In genomic region chr20:31925631-31926030, GRCh38 we compare ENCODE assay signal across 31 cellular contexts. TPM values are rescaled to one million over a fixed set of nuclear protein-coding genes. Genes with fewer than 3 reads are reported as not detected.
"Had no signal": no experiment of that assay in that cellular context is flagged by ENCODE, and none has a peak within 500 bp of the region (broad histone marks: within the 10 kb centered on the region; RNA-seq: fewer than 3 reads in every experiment).

No MANE protein-coding gene starts in this region.

- H3K4me1 Mint-ChIP-seq: activated CD4-positive, alpha-beta memory T cell treated with anti-CD3 and anti-CD28 coated beads, Interleukin-2, amount 10 ng/mL, durations not matched to agents 7 days and 5 days; activated CD4-positive, alpha-beta T cell treated with anti-CD3 and anti-CD28 coated beads, Interleukin-2, amount 10 ng/mL, durations not matched to agents 7 days and 5 days; activated T-helper 17 cell treated with anti-CD3 and anti-CD28 coated beads, Interleukin-2, amount 50 U/mL, for 72 hours; immature natural killer cell had no signal

- H3K4me3 ChIP-seq: esophagus muscularis mucosa, heart left ventricle, ovary, psoas muscle, smooth muscle cell, thoracic aorta had no signal

- H3K27me3 ChIP-seq: ovary had no signal

- H3K27ac Mint-ChIP-seq: activated CD4-positive, alpha-beta memory T cell treated with anti-CD3 and anti-CD28 coated beads, Interleukin-2, amount 10 ng/mL, durations not matched to agents 7 days and 5 days; activated CD4-positive, alpha-beta T cell treated with anti-CD3 and anti-CD28 coated beads, Interleukin-2, amount 10 ng/mL, durations not matched to agents 7 days and 5 days; activated naive CD8-positive, alpha-beta T cell treated with anti-CD3 and anti-CD28 coated beads, Interleukin-2, amount 50 U/mL, for 24 hours; activated T-helper 17 cell treated with anti-CD3 and anti-CD28 coated beads, Interleukin-2, amount 50 U/mL, for 72 hours; dendritic cell treated with granulocyte-macrophage colony-stimulating factor and Interleukin-4, amounts not matched to agents 40 ng/mL and 50 ng/mL, for 4 days; immature natural killer cell; nephron had no signal

- H3K4me3 Mint-ChIP-seq: activated CD4-positive, alpha-beta memory T cell treated with anti-CD3 and anti-CD28 coated beads, Interleukin-2, amount 10 ng/mL, durations not matched to agents 7 days and 5 days; activated CD4-positive, alpha-beta T cell treated with anti-CD3 and anti-CD28 coated beads, Interleukin-2, amount 10 ng/mL, durations not matched to agents 7 days and 5 days; activated naive CD8-positive, alpha-beta T cell treated with anti-CD3 and anti-CD28 coated beads, Interleukin-2, amount 50 U/mL, for 24 hours; activated T-cell treated with anti-CD3 and anti-CD28 coated beads, Interleukin-2, amount 50 U/mL, for 4 hours; activated T-helper 17 cell treated with anti-CD3 and anti-CD28 coated beads, Interleukin-2, amount 50 U/mL, for 72 hours; dendritic cell treated with granulocyte-macrophage colony-stimulating factor and Interleukin-4, amounts not matched to agents 40 ng/mL and 50 ng/mL, for 4 days; immature natural killer cell; nephron had no signal

- H3K36me3 Mint-ChIP-seq: immature natural killer cell had no signal

- H3K36me3 ChIP-seq: esophagus muscularis mucosa, heart left ventricle, neutrophil, ovary, thoracic aorta had no signal

- H3K4me1 ChIP-seq: esophagus muscularis mucosa, foreskin keratinocyte, heart left ventricle, psoas muscle had no signal

- H3K9me3 ChIP-seq: esophagus muscularis mucosa, heart left ventricle, neutrophil, ovary, psoas muscle, thoracic aorta had no signal

- DNase-seq: activated CD4-positive, alpha-beta memory T cell treated with anti-CD3 and anti-CD28 coated beads, Interleukin-2, amount 10 ng/mL, durations not matched to agents 7 days and 5 days; activated CD4-positive, alpha-beta T cell treated with anti-CD3 and anti-CD28 coated beads for 1 hour; activated CD4-positive, alpha-beta T cell treated with anti-CD3 and anti-CD28 coated beads, Interleukin-2, amount 10 ng/mL, durations not matched to agents 7 days and 5 days; activated CD8-positive, alpha-beta memory T cell treated with anti-CD3 and anti-CD28 coated beads, Interleukin-2, amount 50 U/mL, for 48 hours; activated gamma-delta T cell treated with Interleukin-2 at 50 U/mL for 16 hours; activated naive CD4-positive, alpha-beta T cell treated with anti-CD3 and anti-CD28 coated beads, Interleukin-2, amount 50 U/mL, for 16 hours; activated naive CD8-positive, alpha-beta T cell treated with anti-CD3 and anti-CD28 coated beads, Interleukin-2, amount 50 U/mL, for 24 hours; activated T-cell treated with anti-CD3 and anti-CD28 coated beads, Interleukin-2, amount 50 U/mL, for 4 hours; amygdala; central memory CD4-positive, alpha-beta T cell; foreskin keratinocyte; heart left ventricle; immature natural killer cell; kidney; left colon; mammary epithelial cell; ovary; psoas muscle; stimulated activated CD4-positive, alpha-beta T cell treated with anti-CD3 and anti-CD28 coated beads, Interleukin-1b, Interleukin-23, amount 100 ng/mL, for 48 hours; stimulated activated naive CD4-positive, alpha-beta T cell; T-helper 2 cell; trophoblast cell had no signal

- H3K9me3 Mint-ChIP-seq: activated CD4-positive, alpha-beta memory T cell treated with anti-CD3 and anti-CD28 coated beads, Interleukin-2, amount 10 ng/mL, durations not matched to agents 7 days and 5 days; activated CD4-positive, alpha-beta T cell treated with anti-CD3 and anti-CD28 coated beads, Interleukin-2, amount 10 ng/mL, durations not matched to agents 7 days and 5 days; activated naive CD8-positive, alpha-beta T cell treated with anti-CD3 and anti-CD28 coated beads, Interleukin-2, amount 50 U/mL, for 24 hours; activated T-cell treated with anti-CD3 and anti-CD28 coated beads, Interleukin-2, amount 50 U/mL, for 4 hours; activated T-helper 17 cell treated with anti-CD3 and anti-CD28 coated beads, Interleukin-2, amount 50 U/mL, for 72 hours; dendritic cell treated with granulocyte-macrophage colony-stimulating factor and Interleukin-4, amounts not matched to agents 40 ng/mL and 50 ng/mL, for 4 days; nephron had no signal

- ATAC-seq: activated naive CD8-positive, alpha-beta T cell treated with anti-CD3 and anti-CD28 coated beads, Interleukin-2, amount 50 U/mL, for 24 hours; activated T-cell treated with anti-CD3 and anti-CD28 coated beads, Interleukin-2, amount 50 U/mL, for 4 hours; activated T-helper 17 cell treated with anti-CD3 and anti-CD28 coated beads, Interleukin-2, amount 50 U/mL, for 72 hours; foreskin keratinocyte; left colon; psoas muscle had no signal

RNA-seq across cellular contexts. Expression of gene XKR7, which starts 42.3 kb away (rescaled TPM):
- total RNA-seq: activated CD4-positive, alpha-beta memory T cell treated with anti-CD3 and anti-CD28 coated beads, Interleukin-2, amount 10 ng/mL, durations not matched to agents 7 days and 5 days; activated T-cell treated with anti-CD3 and anti-CD28 coated beads, Interleukin-2, amount 50 U/mL, for 4 hours; esophagus muscularis mucosa; foreskin keratinocyte; heart left ventricle; mammary epithelial cell; mucosa of gallbladder; ovary; smooth muscle cell; subcutaneous adipose tissue; thoracic aorta had no signal

RNA-seq across cellular contexts. Expression of gene TTLL9, which starts 55.2 kb away (rescaled TPM):
- total RNA-seq: activated CD4-positive, alpha-beta memory T cell treated with anti-CD3 and anti-CD28 coated beads, Interleukin-2, amount 10 ng/mL, durations not matched to agents 7 days and 5 days; activated CD4-positive, alpha-beta T cell treated with anti-CD3 and anti-CD28 coated beads, Interleukin-2, amount 10 ng/mL, durations not matched to agents 7 days and 5 days; activated T-cell treated with anti-CD3 and anti-CD28 coated beads, Interleukin-2, amount 50 U/mL, for 4 hours; activated T-helper 17 cell treated with anti-CD3 and anti-CD28 coated beads, Interleukin-2, amount 50 U/mL, for 72 hours; foreskin keratinocyte; heart left ventricle; psoas muscle; smooth muscle cell; thoracic aorta had no signal

RNA-seq across cellular contexts. Expression of gene DUSP15, which starts 55.3 kb away (rescaled TPM):
- total RNA-seq: activated CD4-positive, alpha-beta memory T cell treated with anti-CD3 and anti-CD28 coated beads, Interleukin-2, amount 10 ng/mL, durations not matched to agents 7 days and 5 days; activated CD4-positive, alpha-beta T cell treated with anti-CD3 and anti-CD28 coated beads, Interleukin-2, amount 10 ng/mL, durations not matched to agents 7 days and 5 days; activated T-cell treated with anti-CD3 and anti-CD28 coated beads, Interleukin-2, amount 50 U/mL, for 4 hours; activated T-helper 17 cell treated with anti-CD3 and anti-CD28 coated beads, Interleukin-2, amount 50 U/mL, for 72 hours; foreskin keratinocyte had no signal
